Comparison of ENCODE assay signal across 8 cellular contexts in genomic region chr13:80363890-80364503, GRCh38. TPM values are rescaled to one million over a fixed set of nuclear protein-coding genes. Genes with fewer than 3 reads are reported as not detected.
DNase-seq lines count a peak whose midpoint lies in the region; ATAC-seq and TF ChIP-seq lines count a peak whose summit lies in the region.

No MANE protein-coding gene starts in this region.

- H3K4me3 ChIP-seq in gastroesophageal sphincter (peak overlapping the region in 1 of 2 donors; percentile 21), tibial nerve (peak overlapping the region in 2 of 4 donors; percentile 1 to 34), H7 (ENCODE audit: insufficient read depth, low read depth, low read length) (no peak overlapping the region)

- TF ChIP-seq POLR2A in gastroesophageal sphincter (IDR thresholded peaks at IDR 0.05) (no peak), tibial nerve (IDR thresholded peaks at IDR 0.05) (no peak)

- H3K36me3 ChIP-seq in gastroesophageal sphincter (no peaks in the 10 kb centered on the region), tibial nerve (no peaks in the 10 kb centered on the region), H7 (replicated peaks; ENCODE audit: control insufficient read depth, insufficient read depth, low read length) (no peaks in the 10 kb centered on the region)

- H3K27ac ChIP-seq in gastroesophageal sphincter (no peak overlapping the region), tibial nerve (peak overlapping the region in 1 of 4 donors; percentile 38)

- CTCF ChIA-PET in HEK293T (lab: Yijun Ruan, JAX) = interaction anchor here (2.5 kb wide), 1 partner anchor 21 kb away, joined by 16 read pairs; no protein-coding TSS in a partner anchor

- TF ChIP-seq CTCF in AG09319 (IDR thresholded peaks at IDR 0.05; ENCODE audit: low read depth, low read length) (peak; percentile 79), gastroesophageal sphincter (IDR thresholded peaks at IDR 0.05) (peak; percentile 55 to 81 (median 71)), tibial nerve (IDR thresholded peaks at IDR 0.05) (peak; percentile 68 to 83 (median 75))

- H3K9me3 ChIP-seq in gastroesophageal sphincter = no peaks in the 10 kb centered on the region
- no peaks in the 10 kb centered on the region for H3K9me3 ChIP-seq in tibial nerve

- ATAC-seq in gastroesophageal sphincter (no peak), HG03469 (IDR thresholded peaks at IDR 0.05; ENCODE audit: unreplicated experiment) (no peak), GM18519 (IDR thresholded peaks at IDR 0.05; ENCODE audit: low FRiP score, unreplicated experiment) (no peak)

- POLR2A ChIA-PET in HEK293T (lab: Yijun Ruan, JAX) = interaction anchor here (2.7 kb wide), 1 partner anchor 23 kb away, joined by 15 read pairs; the partner anchor contains the start of gene SPRY2

- TF ChIP-seq EP300 in gastroesophageal sphincter (IDR thresholded peaks at IDR 0.05) = no peak
- TF ChIP-seq EP300 in tibial nerve (IDR thresholded peaks at IDR 0.05) = no peak

- 0% methylated on average over 3 of the region's 3 CpGs for WGBS in gastroesophageal sphincter (ENCODE audit: low coverage in 1 of 2), 2 donors
- 0 to 1% methylated on average over 3 of the region's 3 CpGs for WGBS in tibial nerve, 2 donors

- peaks cover 0 to 20% (median 3%) of the 10 kb centered on the region in 3 donors for H3K4me1 ChIP-seq in gastroesophageal sphincter
- H3K4me1 ChIP-seq in tibial nerve = peaks cover 0 to 29% (median 4%) of the 10 kb centered on the region in 4 donors

- H3K27me3 ChIP-seq in gastroesophageal sphincter (no peaks in the 10 kb centered on the region), tibial nerve (no peaks in the 10 kb centered on the region), H7 (ENCODE audit: control insufficient read depth, insufficient read depth, low read length) (no peaks in the 10 kb centered on the region)

- DNase-seq in AG09319 (ENCODE audit: extremely low read depth, low read depth) (no peak), HEK293T (ENCODE audit: extremely low spot score) (peak; percentile 57), SKM-1 treated with dmso at 0.1 percent for 144 hours (lab: John Stamatoyannopoulos, UW; ENCODE audit: unreplicated experiment) (peak; percentile 10), tibial nerve (ENCODE audit: low spot score in 2 of 2) (no peak), H7 (no peak)

TF ChIP-seq in HEK293T, 16 proteins besides CTCF, POLR2A, EP300 and RAD21:
- TF ChIP-seq CTBP1 (IDR thresholded peaks at IDR 0.05; ENCODE audit: borderline replicate concordance) = no peak
- no peak for TF ChIP-seq PKNOX1 (IDR thresholded peaks at IDR 0.05)
- no peak for TF ChIP-seq HDGF (IDR thresholded peaks at IDR 0.05; ENCODE audit: borderline replicate concordance)
- TF ChIP-seq ZNF384 (IDR thresholded peaks at IDR 0.05) = peak; percentile 98
- no peak for TF ChIP-seq SUZ12 (IDR thresholded peaks at IDR 0.05)
- no peak for TF ChIP-seq L3MBTL2 (conservative IDR thresholded peaks at IDR 0.05)
- no peak for TF ChIP-seq FOXM1 (IDR thresholded peaks at IDR 0.05; ENCODE audit: borderline replicate concordance)
- TF ChIP-seq BHLHE40 (IDR thresholded peaks at IDR 0.05; ENCODE audit: borderline replicate concordance) = no peak
- no peak for TF ChIP-seq SP1 (IDR thresholded peaks at IDR 0.05)

RNA-seq across cellular contexts. Expression of gene SPRY2, which starts 23.1 kb away (rescaled TPM):
- total RNA-seq in gastroesophageal sphincter (10 to 100 TPM; 32.5 to 49.1 (median 47.9) TPM), tibial nerve (100 to 1,000 TPM in 1 of 4 donors, 10 to 100 TPM in 3; 80.4 to 122 (median 92.5) TPM)
- 58.5 and 60.6 TPM in 2 replicates for total RNA-seq in H7 (2014; rRNA removed; shearing (Covaris generic))

Comparison
In these comparisons a context has a peak if more than half of its experiments do, and no peak if none do; other contexts are left out.
1. DNase-seq: peak in HEK293T (single experiment) and SKM-1 treated with dmso at 0.1 percent for 144 hours (single experiment); none in AG09319 (single experiment), tibial nerve (0 of 2) and H7 (single experiment).
2. Peak in every context shown above with its lines, with median percentiles within 50 percentile points of each other: CTCF ChIP-seq.